Comparison of ENCODE assay signal across 10 cellular contexts in genomic region chr6:16846399-16846778, GRCh38.
"Had no signal": no experiment of that assay in that cellular context is flagged by ENCODE, and none has a peak within 500 bp of the region (broad histone marks: within the 10 kb centered on the region; RNA-seq: fewer than 3 reads in every experiment).

No MANE protein-coding gene starts in this region.

- FAIRE-seq: H1, H54 had no signal

- H3K4me2 ChIP-seq: GM23338, KMS-11 had no signal

- ATAC-seq: GM23338 had no signal

- H2AFZ ChIP-seq: GM23338 had no signal

- H3K4me3 ChIP-seq: GM23338 had no signal

- DNase-seq: H9, HCEC 1CT, IMR-90, Karpas-422, KBM-7 had no signal

- H3K9ac ChIP-seq: KMS-11 had no signal

- H3K27ac ChIP-seq: HL-60, KMS-11 had no signal
